In genomic region chr2:174036825-174037224, GRCh38 we compare ENCODE assay signal across 27 cellular contexts.
DNase-seq lines count a peak whose midpoint lies in the region; ATAC-seq, FAIRE-seq and TF ChIP-seq lines count a peak whose summit lies in the region.
"Had no signal": no experiment of that assay in that cellular context is flagged by ENCODE, and none has a peak within 500 bp of the region (broad histone marks: within the 10 kb centered on the region; RNA-seq: fewer than 3 reads in every experiment).

No MANE protein-coding gene starts in this region.

- no peak overlapping the region for H3K4me3 Mint-ChIP-seq in mesothelial cell of epicardium
- H3K4me3 Mint-ChIP-seq: activated naive CD8-positive, alpha-beta T cell treated with anti-CD3 and anti-CD28 coated beads, Interleukin-2, amount 10 ng/mL, durations not matched to agents 7 days and 5 days; activated T-helper 17 cell treated with anti-CD3 and anti-CD28 coated beads, Interleukin-2, amount 50 U/mL, for 72 hours; CD4-positive, CD25-positive, alpha-beta regulatory T cell; GM23338 had no signal

- DNase-seq in A549 (ENCODE audit: low read depth in 1 of 2, low spot score in 1 of 2), result no peak
- no peak for DNase-seq in HCT116 (ENCODE audit: low read depth, low spot score)
- DNase-seq in mammary epithelial cell, result no peak
- no peak for DNase-seq in psoas muscle
- no peak for DNase-seq in ACHN
- no peak for DNase-seq in ovary
- no peak for DNase-seq in mesothelial cell of epicardium (ENCODE audit: low spot score in 2 of 2, unreplicated experiment in 2 of 2)
- DNase-seq in tibial nerve (ENCODE audit: low spot score in 2 of 2), result no peak
- DNase-seq: activated CD4-positive, alpha-beta T cell treated with anti-CD3 and anti-CD28 coated beads, Interleukin-2, amount 50 U/mL, for 48 hours; activated CD4-positive, CD25-positive, alpha-beta regulatory T cell; activated CD8-positive, alpha-beta memory T cell treated with anti-CD3 and anti-CD28 coated beads, Interleukin-2, amount 50 U/mL, for 48 hours; activated naive CD8-positive, alpha-beta T cell treated with anti-CD3 and anti-CD28 coated beads, Interleukin-2, amount 10 ng/mL, durations not matched to agents 7 days and 5 days; CD4-positive, CD25-positive, alpha-beta regulatory T cell; DMS 273 treated with DMSO at 0.1 percent for 48 hours; effector CD8-positive, alpha-beta T cell; foreskin melanocyte; left lung; mucosa of descending colon; NCI-H1436; NCI-H446 treated with DMSO at 0.1 percent for 48 hours; posterior cingulate gyrus; small intestine; stimulated activated CD4-positive, alpha-beta T cell treated with anti-CD3 and anti-CD28 coated beads, Interleukin-1b, Interleukin-23, amount 100 ng/mL, for 48 hours had no signal

- peak overlapping the region; percentile 46 to 93; a peak in 4 of 6 replicates for H3K27ac ChIP-seq in A549
- H3K27ac ChIP-seq in HCT116 (ENCODE audit: low read depth, low read length), result no peak overlapping the region
- H3K27ac ChIP-seq in mammary epithelial cell (ENCODE audit: insufficient read depth, low read depth, low read length), result peak overlapping the region; percentile 59
- peak overlapping the region; percentile 66 for H3K27ac ChIP-seq in psoas muscle
- H3K27ac ChIP-seq in ovary, result no peak overlapping the region
- peak overlapping the region in 2 of 4 donors; percentile 60 to 76 for H3K27ac ChIP-seq in tibial nerve
- H3K27ac ChIP-seq: PC-9 had no signal

- H3K9me3 ChIP-seq in A549 (no peaks in the 10 kb centered on the region), HCT116 (ENCODE audit: control insufficient read depth in 1 of 2, insufficient read depth in 1 of 2, low read depth in 1 of 2, low read length in 2 of 2) (no peaks in the 10 kb centered on the region), mammary epithelial cell (replicated peaks; ENCODE audit: insufficient read depth, low read length) (no peaks in the 10 kb centered on the region), psoas muscle (no peaks in the 10 kb centered on the region), ovary (no peaks in the 10 kb centered on the region), tibial nerve (no peaks in the 10 kb centered on the region)
- H3K9me3 ChIP-seq: left lung, mucosa of descending colon had no signal

- H3K4me2 ChIP-seq in A549 (peak overlapping the region; percentile 35; the same call in 2 of the 3 replicates), HCT116 (ENCODE audit: low read length) (no peak overlapping the region), mammary epithelial cell (ENCODE audit: insufficient read depth, low read depth, low read length) (peak overlapping the region; percentile 31)
- H3K4me2 ChIP-seq: GM23338, PC-9 had no signal

- RAD21 ChIA-PET in HCT116 (lab: Charles Lee; ENCODE audit: low non-redundant PET in 1 of 2, low total read pairs in 2 of 2, uncharacterized antibody in 2 of 2, unreplicated experiment in 2 of 2), result no interaction called here

- H3K27me3 Mint-ChIP-seq in mesothelial cell of epicardium (ENCODE audit: low read depth), result no peaks in the 10 kb centered on the region

- H3K27me3 ChIP-seq in HCT116 (ENCODE audit: insufficient read depth, low read length) (no peaks in the 10 kb centered on the region), mammary epithelial cell (ENCODE audit: insufficient read depth, low read length) (no peaks in the 10 kb centered on the region), psoas muscle (ENCODE audit: insufficient read depth in 3 of 3, low read length in 2 of 3) (no peaks in the 10 kb centered on the region), ovary (no peaks in the 10 kb centered on the region), tibial nerve (no peaks in the 10 kb centered on the region)
- H3K27me3 ChIP-seq: left lung had no signal

- H3K9me3 Mint-ChIP-seq in mesothelial cell of epicardium, result no peaks in the 10 kb centered on the region
- H3K9me3 Mint-ChIP-seq: activated naive CD8-positive, alpha-beta T cell treated with anti-CD3 and anti-CD28 coated beads, Interleukin-2, amount 10 ng/mL, durations not matched to agents 7 days and 5 days; activated T-helper 17 cell treated with anti-CD3 and anti-CD28 coated beads, Interleukin-2, amount 50 U/mL, for 72 hours; GM23338 had no signal

- FAIRE-seq in A549 (lab: Jason Lieb, UNC), result no peak
- FAIRE-seq: small intestine, urothelium cell line had no signal

- peak overlapping the region; percentile 40 for H2AFZ ChIP-seq in HCT116 (ENCODE audit: low read depth, low read length, poor library complexity, severe bottlenecking)
- H2AFZ ChIP-seq in mammary epithelial cell (ENCODE audit: low read depth, low read length), result no peak overlapping the region
- H2AFZ ChIP-seq: GM23338, PC-9 had no signal

- no peak overlapping the region for H3K27ac Mint-ChIP-seq in mesothelial cell of epicardium
- H3K27ac Mint-ChIP-seq: GM23338 had no signal

- CTCF ChIA-PET in A549 (lab: Yijun Ruan, JAX), result interaction anchor here (1.8 kb wide), 1 partner anchor 12 kb away, joined by 6 read pairs; no protein-coding TSS in a partner anchor
- CTCF ChIA-PET in HCT116 (lab: Charles Lee), result no interaction called here
- CTCF ChIA-PET in mammary epithelial cell (lab: Charles Lee; ENCODE audit: low non-redundant PET), result no interaction called here

- in situ Hi-C loops in mammary epithelial cell (cut with MboI; ENCODE audit: low sequenced_read_pairs in 2 of 2) (loop anchor here in 1 of 2 donors (25.0 kb wide), 2 partner anchors 150 to 475 kb away; no protein-coding TSS in a partner anchor), ACHN (cut with HindIII; ENCODE audit: low pct_ligation_motif_present, low pct_unique_long_range_greater_than_20kb, low sequenced_read_pairs) (no loop called here)

- dilution Hi-C loops in mammary epithelial cell (cut with HindIII; ENCODE audit: low sequenced_read_pairs), result no loop called here

- POLR2A ChIA-PET in A549 (lab: Yijun Ruan, JAX) (no interaction called here), HCT116 (lab: Charles Lee) (no interaction called here)

- TF ChIP-seq POLR2A in A549 (IDR thresholded peaks at IDR 0.05; ENCODE audit: low read length), result no peak
- no peak for TF ChIP-seq POLR2A in HCT116 (IDR thresholded peaks at IDR 0.05; ENCODE audit: borderline replicate concordance, extremely low read depth, insufficient read depth, insufficient read length)
- no peak for TF ChIP-seq POLR2A in ovary (IDR thresholded peaks at IDR 0.05)
- no peak for TF ChIP-seq POLR2A in tibial nerve (IDR thresholded peaks at IDR 0.05)

- TF ChIP-seq CTCF in A549 (IDR thresholded peaks at IDR 0.05) (no peak), HCT116 (IDR thresholded peaks at IDR 0.05 in 2 of 3, conservative IDR thresholded peaks at IDR 0.05 in 1 of 3; ENCODE audit: borderline replicate concordance in 1 of 3, insufficient read depth in 1 of 3, low read depth in 2 of 3, low read length in 2 of 3) (no peak), mammary epithelial cell (conservative IDR thresholded peaks at IDR 0.05 in 1 of 2, IDR thresholded peaks at IDR 0.05 in 1 of 2; ENCODE audit: extremely low read depth in 1 of 2, insufficient read depth in 1 of 2, low read depth in 1 of 2, low read length in 2 of 2) (no peak), psoas muscle (IDR thresholded peaks at IDR 0.05) (no peak), ovary (IDR thresholded peaks at IDR 0.05) (no peak), mesothelial cell of epicardium (IDR thresholded peaks at IDR 0.05; ENCODE audit: unreplicated experiment) (no peak), tibial nerve (IDR thresholded peaks at IDR 0.05) (no peak)

- H4K20me1 ChIP-seq in HCT116 (ENCODE audit: insufficient read depth), result no peaks in the 10 kb centered on the region
- H4K20me1 ChIP-seq in mammary epithelial cell (ENCODE audit: insufficient read depth, low read length), result no peaks in the 10 kb centered on the region

- H3K4me3 ChIP-seq in A549 (no peak overlapping the region), HCT116 (replicated peaks in 1 of 2; ENCODE audit: low read depth in 1 of 2, low read length in 2 of 2) (no peak overlapping the region), mammary epithelial cell (replicated peaks in 1 of 3; ENCODE audit: insufficient read depth in 1 of 3, low read depth in 2 of 3, low read length in 3 of 3) (no peak overlapping the region), psoas muscle (peak overlapping the region; percentile 12), ovary (no peak overlapping the region), tibial nerve (no peak overlapping the region)
- H3K4me3 ChIP-seq: GM23338, left lung, mucosa of descending colon, PC-9 had no signal

- peaks cover 21% of the 10 kb centered on the region for H3K4me1 Mint-ChIP-seq in mesothelial cell of epicardium

- BruUV-seq in HCT116 (replicated peaks; lab: Mats Ljungman, UMichigan) (no TSS peak), mammary epithelial cell (replicated peaks; lab: Mats Ljungman, UMichigan) (no TSS peak)

- TF ChIP-seq EP300 in A549 (IDR thresholded peaks at IDR 0.05) (no peak), ovary (IDR thresholded peaks at IDR 0.05) (no peak), tibial nerve (IDR thresholded peaks at IDR 0.05) (no peak)

- no peak overlapping the region for H3K9ac ChIP-seq in HCT116 (ENCODE audit: low read length)
- no peak overlapping the region for H3K9ac ChIP-seq in mammary epithelial cell (ENCODE audit: insufficient read depth, low read length)

- intact Hi-C loops in HCT116 (cut with micrococcal nuclease), result no loop called here
- intact Hi-C loops in mammary epithelial cell (cut with micrococcal nuclease), result no loop called here
- intact Hi-C loops in psoas muscle (cut with DNase I), result loop anchor here in 1 of 2 donors (5.0 kb wide), 1 partner anchor 70 kb away; the partner anchor contains the start of gene SP3
- intact Hi-C loops in ovary (cut with DNase I), result no loop called here

- peaks cover 83% of the 10 kb centered on the region for H3K4me1 ChIP-seq in A549
- peaks cover 23 to 55% of the 10 kb centered on the region in 2 experiments for H3K4me1 ChIP-seq in HCT116 (ENCODE audit: control insufficient read depth in 1 of 2, insufficient read depth in 2 of 2, low read length in 2 of 2)
- H3K4me1 ChIP-seq in mammary epithelial cell (ENCODE audit: insufficient read depth, low read length), result peaks cover 28% of the 10 kb centered on the region
- peaks cover 20% of the 10 kb centered on the region for H3K4me1 ChIP-seq in psoas muscle
- H3K4me1 ChIP-seq in ovary (ENCODE audit: insufficient read depth), result peaks cover 3% of the 10 kb centered on the region
- peaks cover 0 to 26% (median 0%) of the 10 kb centered on the region in 4 donors for H3K4me1 ChIP-seq in tibial nerve

- TF ChIP-seq RAD21 in A549 (conservative IDR thresholded peaks at IDR 0.05 in 1 of 2, IDR thresholded peaks at IDR 0.05 in 1 of 2), result no peak
- no peak for TF ChIP-seq RAD21 in HCT116 (IDR thresholded peaks at IDR 0.05; ENCODE audit: low read depth)

- no peaks in the 10 kb centered on the region for H3K9me2 ChIP-seq in HCT116 (ENCODE audit: insufficient read depth)

- no peaks in the 10 kb centered on the region for H3K36me3 Mint-ChIP-seq in mesothelial cell of epicardium
- H3K36me3 Mint-ChIP-seq: activated naive CD8-positive, alpha-beta T cell treated with anti-CD3 and anti-CD28 coated beads, Interleukin-2, amount 10 ng/mL, durations not matched to agents 7 days and 5 days; CD4-positive, CD25-positive, alpha-beta regulatory T cell had no signal

- H3K36me3 ChIP-seq in HCT116 (ENCODE audit: control insufficient read depth in 1 of 2, insufficient read depth in 2 of 2, low read length in 2 of 2) (no peaks in the 10 kb centered on the region), mammary epithelial cell (ENCODE audit: insufficient read depth, low read length) (no peaks in the 10 kb centered on the region), psoas muscle (ENCODE audit: insufficient read depth in 1 of 2, low read depth in 1 of 2) (no peaks in the 10 kb centered on the region), ovary (no peaks in the 10 kb centered on the region), tibial nerve (no peaks in the 10 kb centered on the region)
- H3K36me3 ChIP-seq: left lung had no signal

- H3K79me2 ChIP-seq in HCT116 (ENCODE audit: insufficient read depth, low read length) (no peaks in the 10 kb centered on the region), mammary epithelial cell (ENCODE audit: insufficient read depth, low read length) (no peaks in the 10 kb centered on the region)

- ATAC-seq in A549, result no peak
- ATAC-seq in HCT116, result no peak
- peak; percentile 32 to 74 (median 64) for ATAC-seq in psoas muscle
- ATAC-seq: activated T-helper 17 cell treated with anti-CD3 and anti-CD28 coated beads, Interleukin-2, amount 50 U/mL, for 72 hours; GM23338; mucosa of descending colon had no signal

Comparison
In these comparisons a context has a peak if more than half of its experiments do, and no peak if none do; other contexts are left out.
1. ATAC-seq: peak in psoas muscle (4 of 4); none in A549 (0 of 2) and HCT116 (single experiment).
2. H3K27ac ChIP-seq: peak in A549 (2 of 2), mammary epithelial cell (single experiment) and psoas muscle (single experiment); none in HCT116 (single experiment) and ovary (0 of 2).